Comparison of ENCODE assay signal across 8 cellular contexts in genomic region chr1:26827205-26827604, GRCh38. TPM values are rescaled to one million over a fixed set of nuclear protein-coding genes. Genes with fewer than 3 reads are reported as not detected.
A peak's percentile ranks its signal among the peaks of the same experiment; 100 is the strongest.
DNase-seq lines count a peak whose midpoint lies in the region; ATAC-seq and TF ChIP-seq lines count a peak whose summit lies in the region.

No MANE protein-coding gene starts in this region.

- H3K27me3 Mint-ChIP-seq in stimulated activated memory B cell treated with anti-CD40 and anti-IgM and Interleukin-4, amounts not matched to agents 10 μg/mL and 1 μg/mL and 100 μg/mL, for 72 hours, result no peaks in the 10 kb centered on the region

- ATAC-seq in HG03432 (IDR thresholded peaks at IDR 0.05; ENCODE audit: unreplicated experiment) (peak; percentile 7), HG02884 (IDR thresholded peaks at IDR 0.05; ENCODE audit: unreplicated experiment) (no peak)
- no peak for ATAC-seq in activated naive CD4-positive, alpha-beta T cell treated with anti-CD3 and anti-CD28 coated beads, Interleukin-2, amount 50 U/mL, for 72 hours
- ATAC-seq in stimulated activated memory B cell treated with anti-CD40 and anti-IgM and Interleukin-4, amounts not matched to agents 10 μg/mL and 1 μg/mL and 100 μg/mL, for 72 hours, result peak; percentile 2

- POLR2A ChIA-PET in HEK293T (lab: Yijun Ruan, JAX), result interaction anchor here (1.0 kb wide), 1 partner anchor 37 kb away, joined by 5 read pairs; no protein-coding TSS in a partner anchor

- no peaks in the 10 kb centered on the region for H3K36me3 ChIP-seq in iPS-18a (ENCODE audit: control insufficient read depth, low read depth, low read length)

- peak overlapping the region; percentile 55 for H3K4me3 ChIP-seq in iPS-18a (ENCODE audit: low read length)

- peak overlapping the region; percentile 94 for H3K4me3 Mint-ChIP-seq in stimulated activated memory B cell treated with anti-CD40 and anti-IgM and Interleukin-4, amounts not matched to agents 10 μg/mL and 1 μg/mL and 100 μg/mL, for 72 hours

- no peaks in the 10 kb centered on the region for H3K9me3 ChIP-seq in iPS-18a (ENCODE audit: control insufficient read depth, low read depth, low read length)

- H3K27ac ChIP-seq in iPS-18a (ENCODE audit: low read length), result no peak overlapping the region

- H3K9ac ChIP-seq in iPS-18a (ENCODE audit: low read length), result no peak overlapping the region

- no peaks in the 10 kb centered on the region for H3K9me3 Mint-ChIP-seq in activated naive CD4-positive, alpha-beta T cell treated with anti-CD3 and anti-CD28 coated beads, Interleukin-2, amount 50 U/mL, for 72 hours
- no peaks in the 10 kb centered on the region for H3K9me3 Mint-ChIP-seq in stimulated activated memory B cell treated with anti-CD40 and anti-IgM and Interleukin-4, amounts not matched to agents 10 μg/mL and 1 μg/mL and 100 μg/mL, for 72 hours

- CTCF ChIA-PET in HEK293T (lab: Yijun Ruan, JAX), result no interaction called here

- no peak for DNase-seq in activated naive CD4-positive, alpha-beta T cell treated with anti-CD3 and anti-CD28 coated beads, Interleukin-2, amount 50 U/mL, for 72 hours (ENCODE audit: low spot score in 2 of 2)
- DNase-seq in DMS53 treated with DMSO at 0.1 percent for 48 hours (lab: John Stamatoyannopoulos, UW; ENCODE audit: unreplicated experiment) (no peak), HEK293T (ENCODE audit: extremely low spot score) (no peak), NCI-H1436 (lab: John Stamatoyannopoulos, UW) (no peak)

- peak overlapping the region; percentile 95 to 97 for H3K27ac Mint-ChIP-seq in activated naive CD4-positive, alpha-beta T cell treated with anti-CD3 and anti-CD28 coated beads, Interleukin-2, amount 50 U/mL, for 72 hours
- peak overlapping the region; percentile 88 for H3K27ac Mint-ChIP-seq in stimulated activated memory B cell treated with anti-CD40 and anti-IgM and Interleukin-4, amounts not matched to agents 10 μg/mL and 1 μg/mL and 100 μg/mL, for 72 hours

- H3K36me3 Mint-ChIP-seq in activated naive CD4-positive, alpha-beta T cell treated with anti-CD3 and anti-CD28 coated beads, Interleukin-2, amount 50 U/mL, for 72 hours, result peaks cover 26 to 34% of the 10 kb centered on the region in 2 donors
- peaks cover 24% of the 10 kb centered on the region for H3K36me3 Mint-ChIP-seq in stimulated activated memory B cell treated with anti-CD40 and anti-IgM and Interleukin-4, amounts not matched to agents 10 μg/mL and 1 μg/mL and 100 μg/mL, for 72 hours

- H3K4me1 ChIP-seq in iPS-18a (ENCODE audit: control insufficient read depth, low read depth, low read length), result peaks cover 5% of the 10 kb centered on the region

- H3K27me3 ChIP-seq in iPS-18a (ENCODE audit: control insufficient read depth, insufficient read depth, low read length), result no peaks in the 10 kb centered on the region

- peaks cover 60% of the 10 kb centered on the region for H3K4me1 Mint-ChIP-seq in stimulated activated memory B cell treated with anti-CD40 and anti-IgM and Interleukin-4, amounts not matched to agents 10 μg/mL and 1 μg/mL and 100 μg/mL, for 72 hours

TF ChIP-seq in HEK293T, 16 proteins besides CTCF, POLR2A, EP300 and RAD21:
- TF ChIP-seq, protein P1, sequence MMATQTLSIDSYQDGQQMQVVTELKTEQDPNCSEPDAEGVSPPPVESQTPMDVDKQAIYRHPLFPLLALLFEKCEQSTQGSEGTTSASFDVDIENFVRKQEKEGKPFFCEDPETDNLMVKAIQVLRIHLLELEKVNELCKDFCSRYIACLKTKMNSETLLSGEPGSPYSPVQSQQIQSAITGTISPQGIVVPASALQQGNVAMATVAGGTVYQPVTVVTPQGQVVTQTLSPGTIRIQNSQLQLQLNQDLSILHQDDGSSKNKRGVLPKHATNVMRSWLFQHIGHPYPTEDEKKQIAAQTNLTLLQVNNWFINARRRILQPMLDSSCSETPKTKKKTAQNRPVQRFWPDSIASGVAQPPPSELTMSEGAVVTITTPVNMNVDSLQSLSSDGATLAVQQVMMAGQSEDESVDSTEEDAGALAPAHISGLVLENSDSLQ (IDR thresholded peaks at IDR 0.05), result no peak
- TF ChIP-seq SUZ12 (IDR thresholded peaks at IDR 0.05) (no peak), ELF4 (IDR thresholded peaks at IDR 0.05) (no peak), NFRKB (IDR thresholded peaks at IDR 0.05) (no peak), TARDBP (IDR thresholded peaks at IDR 0.05) (no peak), BHLHE40 (IDR thresholded peaks at IDR 0.05; ENCODE audit: borderline replicate concordance) (no peak), L3MBTL2 (conservative IDR thresholded peaks at IDR 0.05) (no peak), ARNT (IDR thresholded peaks at IDR 0.05) (no peak), FOXA1 (IDR thresholded peaks at IDR 0.05) (no peak), ZNF384 (IDR thresholded peaks at IDR 0.05) (no peak)

RNA-seq across cellular contexts. Expression of gene ZDHHC18, which starts 0.7 kb away (rescaled TPM):
- 10 to 100 TPM; 37.8 to 59.5 TPM for total RNA-seq in activated naive CD4-positive, alpha-beta T cell treated with anti-CD3 and anti-CD28 coated beads, Interleukin-2, amount 50 U/mL, for 72 hours

RNA-seq across cellular contexts. Expression of gene SFN, which starts 35.7 kb away (rescaled TPM):
- 1 to 10 TPM; 1.1 to 2.3 TPM for total RNA-seq in activated naive CD4-positive, alpha-beta T cell treated with anti-CD3 and anti-CD28 coated beads, Interleukin-2, amount 50 U/mL, for 72 hours

RNA-seq across cellular contexts. Expression of gene PIGV, which starts 39.5 kb away (rescaled TPM):
- total RNA-seq in activated naive CD4-positive, alpha-beta T cell treated with anti-CD3 and anti-CD28 coated beads, Interleukin-2, amount 50 U/mL, for 72 hours, result 10 to 100 TPM; 15.9 to 21.0 TPM

Comparison
In these comparisons a context has a peak if more than half of its experiments do, and no peak if none do; other contexts are left out.
1. ATAC-seq: peak in HG03432 (single experiment) and stimulated activated memory B cell treated with anti-CD40 and anti-IgM and Interleukin-4, amounts not matched to agents 10 μg/mL and 1 μg/mL and 100 μg/mL, for 72 hours (single experiment); none in activated naive CD4-positive, alpha-beta T cell treated with anti-CD3 and anti-CD28 coated beads, Interleukin-2, amount 50 U/mL, for 72 hours (0 of 2) and HG02884 (single experiment).